In genomic region chr1:194333240-194333639, GRCh38 we compare ENCODE assay signal across 20 cellular contexts.
DNase-seq lines count a peak whose midpoint lies in the region; ATAC-seq, FAIRE-seq and TF ChIP-seq lines count a peak whose summit lies in the region.
"Had no signal": no experiment of that assay in that cellular context is flagged by ENCODE, and none has a peak within 500 bp of the region (broad histone marks: within the 10 kb centered on the region; RNA-seq: fewer than 3 reads in every experiment).

No MANE protein-coding gene starts in this region.

- no peaks in the 10 kb centered on the region for H3K36me3 ChIP-seq in OCI-LY1 (ENCODE audit: insufficient read depth, low read length)
- no peaks in the 10 kb centered on the region for H3K36me3 ChIP-seq in endodermal cell (ENCODE audit: control insufficient read depth, insufficient read depth, low read length)
- H3K36me3 ChIP-seq: BLaER1 treated with 17β-estradiol and CSF1 and Interleukin-3, amounts not matched to agents 10 nM and 100 nM had no signal

- peak overlapping the region; percentile 86; the same call in 1 of the 2 replicates for H2AFZ ChIP-seq in OCI-LY1 (ENCODE audit: low read length)

- no peaks in the 10 kb centered on the region for H3K9me2 ChIP-seq in OCI-LY1 (ENCODE audit: low read depth, low read length)

- H3K4me3 ChIP-seq in OCI-LY1 (ENCODE audit: low read depth, low read length, poor library complexity, severe bottlenecking), result no peak overlapping the region
- no peak overlapping the region for H3K4me3 ChIP-seq in endodermal cell (ENCODE audit: low read length)
- H3K4me3 ChIP-seq: A549; BLaER1 treated with 17β-estradiol and CSF1 and Interleukin-3, amounts not matched to agents 10 nM and 100 nM had no signal

- no peaks in the 10 kb centered on the region for H4K20me1 ChIP-seq in OCI-LY1 (ENCODE audit: insufficient read depth, low read length)
- H4K20me1 ChIP-seq: BLaER1 treated with 17β-estradiol and CSF1 and Interleukin-3, amounts not matched to agents 10 nM and 100 nM had no signal

- H3K27me3 Mint-ChIP-seq in glutamatergic neuron (ENCODE audit: unreplicated experiment) (no peaks in the 10 kb centered on the region), endodermal cell (ENCODE audit: insufficient read depth) (no peaks in the 10 kb centered on the region)
- H3K27me3 Mint-ChIP-seq: B cell; CD4-positive, CD25-positive, alpha-beta regulatory T cell; CD8-positive, alpha-beta memory T cell had no signal

- WGBS in endodermal cell (ENCODE audit: insufficient coverage in 1 of 2, insufficient read length in 1 of 2), 2 experiments, result 84 to 94% methylated on average over 2 to 3 of the region's 3 CpGs

- no peak for TF ChIP-seq CTCF in D721Med (IDR thresholded peaks at IDR 0.05; ENCODE audit: insufficient read depth, missing control alignments)
- TF ChIP-seq CTCF in OCI-LY1 (IDR thresholded peaks at IDR 0.05; ENCODE audit: low read length), result no peak
- no peak for TF ChIP-seq CTCF in glutamatergic neuron (IDR thresholded peaks at IDR 0.05; ENCODE audit: partially characterized antibody, unreplicated experiment)
- TF ChIP-seq CTCF in endodermal cell (conservative IDR thresholded peaks at IDR 0.05), result no peak

- H3K27me3 ChIP-seq in OCI-LY1 (ENCODE audit: insufficient read depth, low read length), result no peaks in the 10 kb centered on the region
- H3K27me3 ChIP-seq in endodermal cell (ENCODE audit: control insufficient read depth, insufficient read depth, low read length, poor library complexity, severe bottlenecking), result no peaks in the 10 kb centered on the region
- H3K27me3 ChIP-seq: BLaER1 treated with 17β-estradiol and CSF1 and Interleukin-3, amounts not matched to agents 10 nM and 100 nM had no signal

- H3K4me1 Mint-ChIP-seq in glutamatergic neuron (ENCODE audit: low read depth, unreplicated experiment) (peaks cover 14% of the 10 kb centered on the region), endodermal cell (no peaks in the 10 kb centered on the region)
- H3K4me1 Mint-ChIP-seq: B cell; CD4-positive, alpha-beta memory T cell; CD4-positive, CD25-positive, alpha-beta regulatory T cell; CD8-positive, alpha-beta memory T cell had no signal

- peak overlapping the region; percentile 55 for H3K27ac Mint-ChIP-seq in glutamatergic neuron (ENCODE audit: unreplicated experiment)
- H3K27ac Mint-ChIP-seq in endodermal cell, result no peak overlapping the region
- H3K27ac Mint-ChIP-seq: B cell; CD4-positive, alpha-beta memory T cell; CD4-positive, CD25-positive, alpha-beta regulatory T cell; CD8-positive, alpha-beta memory T cell had no signal

- H3F3A ChIP-seq in OCI-LY1 (ENCODE audit: insufficient read depth, low read length), result no peaks in the 10 kb centered on the region

- no peak overlapping the region for H3K4me2 ChIP-seq in OCI-LY1 (ENCODE audit: low read length)
- H3K4me2 ChIP-seq: A549; BLaER1 treated with 17β-estradiol and CSF1 and Interleukin-3, amounts not matched to agents 10 nM and 100 nM had no signal

- intact Hi-C loops in left colon (cut with DNase I, micrococcal nuclease), result no loop called here

- H3K9me3 Mint-ChIP-seq in glutamatergic neuron (ENCODE audit: unreplicated experiment) (no peaks in the 10 kb centered on the region), endodermal cell (no peaks in the 10 kb centered on the region)
- H3K9me3 Mint-ChIP-seq: CD4-positive, alpha-beta memory T cell; CD4-positive, CD25-positive, alpha-beta regulatory T cell; CD8-positive, alpha-beta memory T cell had no signal

- H3K4me1 ChIP-seq in OCI-LY1 (ENCODE audit: insufficient read depth, low read length, severe bottlenecking) (peaks cover 3% of the 10 kb centered on the region), endodermal cell (ENCODE audit: control insufficient read depth, insufficient read depth, low read length) (no peaks in the 10 kb centered on the region)
- H3K4me1 ChIP-seq: A549; BLaER1 treated with 17β-estradiol and CSF1 and Interleukin-3, amounts not matched to agents 10 nM and 100 nM had no signal

- H3K9ac ChIP-seq in OCI-LY1 (ENCODE audit: low read length) (no peak overlapping the region), endodermal cell (ENCODE audit: extremely low read depth, low read length, poor library complexity, severe bottlenecking) (no peak overlapping the region)
- H3K9ac ChIP-seq: BLaER1 treated with 17β-estradiol and CSF1 and Interleukin-3, amounts not matched to agents 10 nM and 100 nM had no signal

- H3K36me3 Mint-ChIP-seq in glutamatergic neuron (ENCODE audit: unreplicated experiment) (no peaks in the 10 kb centered on the region), endodermal cell (ENCODE audit: low read depth) (no peaks in the 10 kb centered on the region)
- H3K36me3 Mint-ChIP-seq: CD4-positive, alpha-beta memory T cell; CD4-positive, CD25-positive, alpha-beta regulatory T cell; CD8-positive, alpha-beta memory T cell had no signal

- H3K27ac ChIP-seq in OCI-LY1 (ENCODE audit: low read depth, low read length, poor library complexity, severe bottlenecking) (no peak overlapping the region), endodermal cell (ENCODE audit: low read depth, low read length) (no peak overlapping the region)
- H3K27ac ChIP-seq: 22Rv1; A549; BLaER1 treated with 17β-estradiol and CSF1 and Interleukin-3, amounts not matched to agents 10 nM and 100 nM; C4-2B had no signal

- H3K9me3 ChIP-seq in OCI-LY1 (ENCODE audit: low read length) (no peaks in the 10 kb centered on the region), endodermal cell (ENCODE audit: control insufficient read depth, low read length) (no peaks in the 10 kb centered on the region)
- H3K9me3 ChIP-seq: A549; BLaER1 treated with 17β-estradiol and CSF1 and Interleukin-3, amounts not matched to agents 10 nM and 100 nM had no signal

- ATAC-seq in left colon, result no peak
- ATAC-seq: A549 had no signal

- H3K79me2 ChIP-seq in OCI-LY1 (ENCODE audit: insufficient read depth, low read length), result no peaks in the 10 kb centered on the region

- FAIRE-seq in D721Med (lab: Jason Lieb, UNC), result peak; percentile 69
- FAIRE-seq: A549, GM12891, GM19239 had no signal

- DNase-seq in D721Med (ENCODE audit: insufficient read length, low spot score), result no peak
- DNase-seq in glutamatergic neuron, result no peak
- DNase-seq in left colon, result no peak
- no peak for DNase-seq in endodermal cell
- DNase-seq in NK-92 (lab: John Stamatoyannopoulos, UW; ENCODE audit: unreplicated experiment), result no peak
- DNase-seq: AML-193; CD4-positive, alpha-beta memory T cell; CD4-positive, CD25-positive, alpha-beta regulatory T cell; CD8-positive, alpha-beta memory T cell; COR-L47; DMS79 treated with DMSO at 0.1 percent for 48 hours; GF-D8 had no signal

- H3K4me3 Mint-ChIP-seq in glutamatergic neuron (ENCODE audit: unreplicated experiment) (no peak overlapping the region), endodermal cell (no peak overlapping the region)
- H3K4me3 Mint-ChIP-seq: B cell; CD4-positive, alpha-beta memory T cell; CD4-positive, CD25-positive, alpha-beta regulatory T cell; CD8-positive, alpha-beta memory T cell had no signal
